14 cellular contexts compared by ENCODE assay signal in the genomic region with DNA sequence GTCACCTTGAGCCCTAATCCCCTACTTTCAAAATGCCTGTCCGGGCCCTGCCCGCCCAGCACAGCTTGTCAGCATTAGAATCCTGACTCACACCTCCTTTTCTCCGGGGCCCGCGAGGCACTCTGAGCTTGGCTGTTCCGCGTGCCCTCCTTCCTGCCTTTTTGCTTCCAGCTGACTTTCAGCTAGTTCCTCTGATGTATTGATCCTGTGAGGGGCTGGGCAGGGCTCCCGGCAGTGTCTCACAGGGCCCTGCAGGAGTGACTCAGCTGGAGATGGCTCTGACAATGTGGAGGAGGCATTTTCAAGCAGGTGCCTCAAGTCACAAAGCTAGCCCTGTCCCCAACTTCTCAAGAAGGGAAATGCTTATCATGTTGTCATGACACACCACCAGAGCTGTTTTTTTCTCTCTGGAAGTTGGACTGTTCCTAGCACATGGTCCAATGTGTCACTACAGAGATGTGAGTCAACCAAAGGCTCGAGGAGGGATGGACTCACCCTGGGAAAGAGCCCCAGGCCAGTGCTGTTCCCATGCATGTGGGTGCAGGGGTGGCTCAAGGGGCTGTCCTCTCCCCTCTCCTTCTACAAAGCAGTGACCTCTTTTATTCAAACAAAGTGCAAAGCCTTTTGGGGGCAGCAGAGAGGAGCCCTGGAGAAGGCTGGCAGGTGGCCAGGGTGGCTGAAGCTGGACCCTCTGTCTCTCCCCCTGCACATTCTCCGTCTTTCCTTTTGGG. TPM values are rescaled to one million over a fixed set of nuclear protein-coding genes. Genes with fewer than 3 reads are reported as not detected.
DNase-seq lines count a peak whose midpoint lies in the region; ATAC-seq and TF ChIP-seq lines count a peak whose summit lies in the region.
"Had no signal": no experiment of that assay in that cellular context is flagged by ENCODE, and none has a peak within 500 bp of the region (broad histone marks: within the 10 kb centered on the region; RNA-seq: fewer than 3 reads in every experiment).

No MANE protein-coding gene starts in this region.

- intact Hi-C loops in Caco-2 (cut with micrococcal nuclease; ENCODE audit: unreplicated experiment) = no loop called here

- CTCF ChIA-PET in Caco-2 (lab: Charles Lee) = no interaction called here

- TF ChIP-seq CTCF in BE2C (IDR thresholded peaks at IDR 0.05; ENCODE audit: low read depth, low read length) (peak; percentile 19; the same call in 1 of the 2 replicates), HFF-Myc (IDR thresholded peaks at IDR 0.05; ENCODE audit: low read depth, low read length, missing control alignments) (no peak), Caco-2 (IDR thresholded peaks at IDR 0.05; ENCODE audit: insufficient read depth in 1 of 2, low read depth in 1 of 2, low read length in 1 of 2, severe bottlenecking in 1 of 2, unreplicated experiment in 1 of 2) (no peak), type B pancreatic cell (conservative IDR thresholded peaks at IDR 0.05) (no peak)

- H3K9me3 Mint-ChIP-seq in Caco-2 (ENCODE audit: unreplicated experiment) (no peaks in the 10 kb centered on the region), type B pancreatic cell (no peaks in the 10 kb centered on the region)
- H3K9me3 Mint-ChIP-seq: activated naive CD4-positive, alpha-beta T cell treated with anti-CD3 and anti-CD28 coated beads, Interleukin-2, amount 50 U/mL, for 72 hours; CD8-positive, alpha-beta T cell; stimulated activated naive CD8-positive, alpha-beta T cell treated with anti-CD3 and anti-CD28 coated beads, Interleukin-15, amount 100 ng/mL, for 72 hours had no signal

- no peaks in the 10 kb centered on the region for H3K4me1 Mint-ChIP-seq in Caco-2 (ENCODE audit: low read depth, unreplicated experiment)
- H3K4me1 Mint-ChIP-seq in type B pancreatic cell (ENCODE audit: unreplicated experiment) = peaks cover 17% of the 10 kb centered on the region
- H3K4me1 Mint-ChIP-seq: stimulated activated naive CD8-positive, alpha-beta T cell treated with anti-CD3 and anti-CD28 coated beads, Interleukin-15, amount 100 ng/mL, for 72 hours had no signal

- H3K27me3 Mint-ChIP-seq in Caco-2 (ENCODE audit: insufficient read depth, unreplicated experiment) (no peaks in the 10 kb centered on the region), type B pancreatic cell (peaks cover 16% of the 10 kb centered on the region)
- H3K27me3 Mint-ChIP-seq: stimulated activated naive CD8-positive, alpha-beta T cell treated with anti-CD3 and anti-CD28 coated beads, Interleukin-15, amount 100 ng/mL, for 72 hours had no signal

- H3K27ac Mint-ChIP-seq in Caco-2 (ENCODE audit: unreplicated experiment) (no peak overlapping the region), type B pancreatic cell (no peak overlapping the region)
- H3K27ac Mint-ChIP-seq: CD8-positive, alpha-beta T cell had no signal

- H3K36me3 ChIP-seq in BE2C = no peaks in the 10 kb centered on the region
- H3K36me3 ChIP-seq in adipocyte (ENCODE audit: control insufficient read depth, insufficient read depth, low read length, severe bottlenecking) = no peaks in the 10 kb centered on the region
- H3K36me3 ChIP-seq in Caco-2 (ENCODE audit: control insufficient read depth, insufficient read depth, low read length) = no peaks in the 10 kb centered on the region

- POLR2A ChIA-PET in Caco-2 (lab: Charles Lee) = no interaction called here

- no peak overlapping the region for H3K4me3 ChIP-seq in BE2C (ENCODE audit: low read depth, low read length)
- H3K4me3 ChIP-seq in HFF-Myc (replicated peaks; ENCODE audit: low read depth, low read length) = no peak overlapping the region
- no peak overlapping the region for H3K4me3 ChIP-seq in adipocyte (ENCODE audit: low read length)
- no peak overlapping the region for H3K4me3 ChIP-seq in Caco-2 (ENCODE audit: low read depth, low read length)

- H3K36me3 Mint-ChIP-seq in Caco-2 (ENCODE audit: insufficient read depth, unreplicated experiment) = no peaks in the 10 kb centered on the region
- H3K36me3 Mint-ChIP-seq in type B pancreatic cell = no peaks in the 10 kb centered on the region
- H3K36me3 Mint-ChIP-seq: activated naive CD4-positive, alpha-beta T cell treated with anti-CD3 and anti-CD28 coated beads, Interleukin-2, amount 50 U/mL, for 72 hours; CD8-positive, alpha-beta T cell had no signal

- no peak overlapping the region for H3K9ac ChIP-seq in adipocyte (ENCODE audit: low read length)

- H3K4me3 Mint-ChIP-seq in Caco-2 (ENCODE audit: unreplicated experiment) (no peak overlapping the region), type B pancreatic cell (no peak overlapping the region)
- H3K4me3 Mint-ChIP-seq: CD8-positive, alpha-beta T cell; stimulated activated naive CD8-positive, alpha-beta T cell treated with anti-CD3 and anti-CD28 coated beads, Interleukin-15, amount 100 ng/mL, for 72 hours had no signal

- DNase-seq in BE2C = no peak
- DNase-seq in HFF-Myc (ENCODE audit: extremely low read depth, low read depth) = peak; percentile 7
- peak; percentile 36 for DNase-seq in adipocyte (ENCODE audit: low read depth)
- DNase-seq in iris pigment epithelial cell (ENCODE audit: low read depth) = peak; percentile 14
- no peak for DNase-seq in T-helper 9 cell
- DNase-seq in Caco-2 = no peak
- DNase-seq in type B pancreatic cell (ENCODE audit: extremely low spot score, unreplicated experiment) = no peak
- DNase-seq: activated CD4-positive, alpha-beta T cell treated with anti-CD3 and anti-CD28 coated beads, Interleukin-2, amount 50 U/mL, for 1 hour; CD8-positive, alpha-beta T cell; SIG-M5; stimulated activated naive CD8-positive, alpha-beta T cell treated with anti-CD3 and anti-CD28 coated beads, Interleukin-15, amount 100 ng/mL, for 72 hours had no signal

- H3K27me3 ChIP-seq in BE2C = no peaks in the 10 kb centered on the region
- H3K27me3 ChIP-seq in adipocyte (replicated peaks; ENCODE audit: control insufficient read depth, insufficient read depth, low read length) = peaks cover 11% of the 10 kb centered on the region
- no peaks in the 10 kb centered on the region for H3K27me3 ChIP-seq in Caco-2 (replicated peaks; ENCODE audit: control insufficient read depth, insufficient read depth, low read length)

- H3K9me3 ChIP-seq in BE2C (no peaks in the 10 kb centered on the region), adipocyte (ENCODE audit: control insufficient read depth, low read length) (no peaks in the 10 kb centered on the region), Caco-2 (no peaks in the 10 kb centered on the region)

- BruUV-seq in Caco-2 (replicated peaks; lab: Mats Ljungman, UMichigan) = no TSS peak

- H3K4me1 ChIP-seq in BE2C (0 out of 2 replicates have a peak, but pooled peaks cover 1% of the 10 kb centered on the region), adipocyte (ENCODE audit: control insufficient read depth, insufficient read depth, low read length) (no peaks in the 10 kb centered on the region), Caco-2 (no peaks in the 10 kb centered on the region)

- ATAC-seq in HG03442 (IDR thresholded peaks at IDR 0.05; ENCODE audit: unreplicated experiment) = no peak
- ATAC-seq: activated naive CD4-positive, alpha-beta T cell treated with anti-CD3 and anti-CD28 coated beads, Interleukin-2, amount 50 U/mL, for 72 hours; CD8-positive, alpha-beta T cell; stimulated activated naive CD8-positive, alpha-beta T cell treated with anti-CD3 and anti-CD28 coated beads, Interleukin-15, amount 100 ng/mL, for 72 hours had no signal

RNA-seq across cellular contexts. Expression of gene SYT6, which starts 30.6 kb away (rescaled TPM):
- polyA plus RNA-seq in BE2C (2012; ENCODE audit: insufficient read depth, insufficient read length, low read depth) = not detected
- total RNA-seq in Caco-2 (2022) = 0.32 and 0.60 TPM in 2 replicates
- total RNA-seq in type B pancreatic cell (ENCODE audit: low replicate concordance) = 1.1 and 3.0 TPM in 2 replicates
- total RNA-seq: CD8-positive, alpha-beta T cell; HT-29 had no signal

Comparison
In these comparisons a context has a peak if more than half of its experiments do, and no peak if none do; other contexts are left out.
1. DNase-seq: peak in HFF-Myc (single experiment), adipocyte (single experiment) and iris pigment epithelial cell (single experiment); none in BE2C (single experiment), T-helper 9 cell (single experiment), Caco-2 (0 of 2) and type B pancreatic cell (single experiment).